In genomic region chr1:167429612-167430011, GRCh38 we compare ENCODE assay signal across 12 cellular contexts.
DNase-seq lines count a peak whose midpoint lies in the region; ATAC-seq, FAIRE-seq and TF ChIP-seq lines count a peak whose summit lies in the region.
"Had no signal": no experiment of that assay in that cellular context is flagged by ENCODE, and none has a peak within 500 bp of the region (broad histone marks: within the 10 kb centered on the region; RNA-seq: fewer than 3 reads in every experiment).

No MANE protein-coding gene starts in this region.

- TF ChIP-seq POLR2A in H1 (IDR thresholded peaks at IDR 0.05; ENCODE audit: control extremely low read depth in 1 of 2, low read depth in 2 of 2, low read length in 2 of 2) = no peak

- H2AK5ac ChIP-seq in H1 (ENCODE audit: low read depth, low read length) = no peak overlapping the region; the same call in 1 of the 2 replicates

- TF ChIP-seq RAD21 in H1 (IDR thresholded peaks at IDR 0.05 in 1 of 2, conservative IDR thresholded peaks at IDR 0.05 in 1 of 2; ENCODE audit: low read depth in 2 of 2, low read length in 2 of 2) = no peak

- H4K91ac ChIP-seq in H1 (replicated peaks; ENCODE audit: insufficient read length, low read length) = no peak overlapping the region

- no peaks in the 10 kb centered on the region for H3K79me2 ChIP-seq in H1 (ENCODE audit: control insufficient read depth in 1 of 2, insufficient read depth in 2 of 2, low read length in 2 of 2)

- peaks cover 21 to 53% (median 31%) of the 10 kb centered on the region in 4 experiments for H3K4me1 ChIP-seq in H1 (replicated peaks in 1 of 4; ENCODE audit: control insufficient read depth in 3 of 4, insufficient read depth in 4 of 4, low read length in 3 of 4)
- H3K4me1 ChIP-seq: ascending aorta had no signal

- H3K9me3 ChIP-seq in H1 (ENCODE audit: insufficient read depth in 2 of 2, low read depth in 1 of 2, low read length in 1 of 2) = no peaks in the 10 kb centered on the region
- H3K9me3 ChIP-seq: ascending aorta had no signal

- no peaks in the 10 kb centered on the region for H3K23me2 ChIP-seq in H1 (ENCODE audit: low read depth, low read length)

- no peak overlapping the region for H3K4me3 ChIP-seq in H1 (ENCODE audit: extremely low read depth in 1 of 4, insufficient read depth in 2 of 4, low read depth in 3 of 4, low read length in 4 of 4)
- H3K4me3 ChIP-seq: ascending aorta had no signal

- H3K56ac ChIP-seq in H1 (replicated peaks; ENCODE audit: insufficient read length, low read depth, low read length) = no peak overlapping the region

- H3K14ac ChIP-seq in H1 (ENCODE audit: insufficient read length) = no peak overlapping the region

- CTCF ChIA-PET in H1 (lab: Charles Lee; ENCODE audit: partially characterized antibody) = interaction anchor here (0.7 to 5.5 kb wide), 5 partner anchors 12 to 161 kb away, joined by 3 to 64 read pairs (median 4); no protein-coding TSS in a partner anchor

- H3K4ac ChIP-seq in H1 (replicated peaks; ENCODE audit: insufficient read length, low read depth, low read length) = no peak overlapping the region

- H3K23ac ChIP-seq in H1 (ENCODE audit: insufficient read length) = no peak overlapping the region

- WGBS in H1 (ENCODE audit: extremely low coverage in 1 of 2, insufficient coverage in 1 of 2, insufficient read length in 1 of 2, insufficient replicate concordance in 2 of 2, low coverage in 1 of 2, low lambda C conversion rate in 2 of 2, missing lambda C conversion rate in 1 of 2), 2 experiments = 77% methylated on average over 2 of the region's 2 CpGs; no CpG with 5 or more reads in 1 of the 2 experiments

- TF ChIP-seq CTCF in H1 (IDR thresholded peaks at IDR 0.05; ENCODE audit: control extremely low read depth in 1 of 3, insufficient read depth in 1 of 3, low read depth in 1 of 3, low read length in 3 of 3) (no peak), GM10266 (IDR thresholded peaks at IDR 0.05; ENCODE audit: control insufficient read depth, insufficient read depth, low read depth, missing control alignments) (no peak)

- H3K4me2 ChIP-seq in H1 (ENCODE audit: insufficient read depth in 1 of 2, low read depth in 2 of 2, low read length in 2 of 2) = peak overlapping the region in 1 of 2 experiments; percentile 40; a peak in 1 of 4 replicates

- no peak overlapping the region for H2BK5ac ChIP-seq in H1 (ENCODE audit: low read depth, low read length)

- no peak overlapping the region for H3K27ac ChIP-seq in H1 (ENCODE audit: low read depth, low read length)
- H3K27ac ChIP-seq: ascending aorta had no signal

- ATAC-seq in GM18511 (IDR thresholded peaks at IDR 0.05; ENCODE audit: unreplicated experiment) (peak; percentile 70), GM19452 (IDR thresholded peaks at IDR 0.05; ENCODE audit: unreplicated experiment) (peak; percentile 49), HG03135 (IDR thresholded peaks at IDR 0.05; ENCODE audit: unreplicated experiment) (peak; percentile 35)

- H3K18ac ChIP-seq in H1 (ENCODE audit: extremely low read depth, low read length) = no peak overlapping the region

- H2BK120ac ChIP-seq in H1 (replicated peaks; ENCODE audit: low read depth, low read length) = no peak overlapping the region

- no peaks in the 10 kb centered on the region for H3K79me1 ChIP-seq in H1 (ENCODE audit: low read depth, low read length)

- H2AFZ ChIP-seq in H1 (ENCODE audit: low read length) = no peak overlapping the region

- H2BK20ac ChIP-seq in H1 (ENCODE audit: low read length) = 0 out of 2 replicates have a peak overlapping the region, but pooled peaks have one; percentile 9

- no peaks in the 10 kb centered on the region for H3K27me3 ChIP-seq in H1 (replicated peaks in 1 of 4; ENCODE audit: control insufficient read depth in 3 of 4, extremely low read depth in 1 of 4, insufficient read depth in 3 of 4, low read length in 3 of 4)
- H3K27me3 ChIP-seq: ascending aorta had no signal

- H3K9ac ChIP-seq in H1 (replicated peaks in 1 of 4; ENCODE audit: extremely low read depth in 1 of 4, low read depth in 3 of 4, low read length in 3 of 4) = no peak overlapping the region

- H3K36me3 ChIP-seq in H1 (ENCODE audit: control insufficient read depth in 2 of 4, insufficient read depth in 4 of 4, low read length in 3 of 4) = no peaks in the 10 kb centered on the region
- H3K36me3 ChIP-seq: ascending aorta had no signal

- no peak for TF ChIP-seq EP300 in H1 (IDR thresholded peaks at IDR 0.05; ENCODE audit: borderline replicate concordance in 1 of 2, low read depth in 2 of 2, low read length in 2 of 2)

- no peak for FAIRE-seq in H1 (lab: Jason Lieb, UNC)

- H2BK12ac ChIP-seq in H1 (ENCODE audit: low read depth, low read length) = no peak overlapping the region

- H4K8ac ChIP-seq in H1 (ENCODE audit: extremely low read depth, insufficient read depth, low read length) = no peak overlapping the region

- H4K5ac ChIP-seq in H1 (ENCODE audit: insufficient read length, low read depth, low read length) = no peak overlapping the region

- DNase-seq in H1 (ENCODE audit: low read depth in 1 of 2, low spot score in 2 of 2) (peak in 1 of 2 experiments; percentile 23), NOMO-1 (lab: John Stamatoyannopoulos, UW; ENCODE audit: unreplicated experiment in 2 of 2) (no peak), GM10266 (ENCODE audit: extremely low spot score) (no peak), GF-D8 (lab: John Stamatoyannopoulos, UW) (no peak), NCI-H446 (lab: John Stamatoyannopoulos, UW) (no peak)
- DNase-seq: HCEC 1CT; NK-92 treated with Interleukin-12 subunit alpha and Interleukin-12 subunit beta, amount 100 ng/mL, for 24 hours; SW 1271 had no signal

- POLR2A ChIA-PET in H1 (lab: Charles Lee; ENCODE audit: partially characterized antibody) = interaction anchor here (1.4 kb wide), 1 partner anchor 9 kb away, joined by 4 read pairs; no protein-coding TSS in a partner anchor

- H2BK15ac ChIP-seq in H1 (ENCODE audit: low read length) = no peak overlapping the region

- H4K20me1 ChIP-seq in H1 (replicated peaks in 1 of 2; ENCODE audit: control insufficient read depth in 1 of 2, insufficient read depth in 2 of 2, low read length in 2 of 2) = no peaks in the 10 kb centered on the region

TF ChIP-seq in H1, 55 proteins besides CTCF, POLR2A, EP300 and RAD21:
- TF ChIP-seq FOSL1 (IDR thresholded peaks at IDR 0.05; ENCODE audit: insufficient read depth, low read depth, low read length) (no peak), SP4 (IDR thresholded peaks at IDR 0.05; ENCODE audit: low read length) (no peak), ZNF274 (IDR thresholded peaks at IDR 0.05; ENCODE audit: borderline replicate concordance, extremely low read depth, low read length) (no peak), BRCA1 (IDR thresholded peaks at IDR 0.05; ENCODE audit: low read depth, low read length) (no peak), JUN (IDR thresholded peaks at IDR 0.05; ENCODE audit: low read depth, low read length) (no peak), CBX8 (IDR thresholded peaks at IDR 0.05; ENCODE audit: borderline replicate concordance, low read depth, low read length) (no peak), SRF (IDR thresholded peaks at IDR 0.05; ENCODE audit: low read depth, low read length) (no peak), TAF7 (optimal IDR thresholded peaks at IDR 0.05; ENCODE audit: borderline replicate concordance, low read depth, low read length) (no peak), RFX5 (IDR thresholded peaks at IDR 0.05; ENCODE audit: borderline replicate concordance, low read depth, low read length) (no peak), TAF1 (IDR thresholded peaks at IDR 0.05; ENCODE audit: low read depth, low read length) (no peak), POU5F1 (IDR thresholded peaks at IDR 0.05; ENCODE audit: low read depth, low read length) (no peak), ASH2L (IDR thresholded peaks at IDR 0.05; ENCODE audit: low read length) (no peak), SIX5 (IDR thresholded peaks at IDR 0.05; ENCODE audit: low read depth, low read length) (no peak), SIN3A (conservative IDR thresholded peaks at IDR 0.05 in 1 of 2, IDR thresholded peaks at IDR 0.05 in 1 of 2; ENCODE audit: low read depth in 1 of 2, low read length in 2 of 2) (no peak), CREB1 (IDR thresholded peaks at IDR 0.05) (no peak), CEBPB (IDR thresholded peaks at IDR 0.05; ENCODE audit: low read depth, low read length) (no peak), CHD2 (IDR thresholded peaks at IDR 0.05; ENCODE audit: low read length) (no peak), KDM1A (IDR thresholded peaks at IDR 0.05; ENCODE audit: borderline replicate concordance, low read length) (no peak), RNF2 (IDR thresholded peaks at IDR 0.05; ENCODE audit: borderline replicate concordance, low read depth, low read length, missing control alignments, poor library complexity, severe bottlenecking) (no peak)
